Comparison of ENCODE assay signal across 19 cellular contexts in the genomic region with DNA sequence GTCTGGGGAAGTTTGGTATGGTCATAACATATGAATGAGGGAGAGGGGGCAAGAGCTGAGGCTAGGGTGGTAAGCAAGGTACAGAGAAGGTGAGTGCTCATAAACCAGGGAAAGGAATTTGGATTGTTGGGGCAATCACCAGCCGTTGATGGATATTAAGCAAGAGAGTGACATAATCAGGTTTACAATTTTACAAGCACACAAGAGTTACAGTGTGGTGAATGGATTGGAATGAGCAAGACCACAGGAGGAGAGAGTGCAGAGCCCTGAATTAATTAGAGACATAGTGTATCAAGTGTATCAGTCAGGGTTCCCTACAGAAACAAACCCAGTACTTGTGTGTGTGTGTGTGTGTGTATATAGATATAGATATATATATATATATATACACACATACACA. TPM values are rescaled to one million over a fixed set of nuclear protein-coding genes. Genes with fewer than 3 reads are reported as not detected.
DNase-seq lines count a peak whose midpoint lies in the region; ATAC-seq and TF ChIP-seq lines count a peak whose summit lies in the region.
"Had no signal": no experiment of that assay in that cellular context is flagged by ENCODE, and none has a peak within 500 bp of the region (broad histone marks: within the 10 kb centered on the region; RNA-seq: fewer than 3 reads in every experiment).

No MANE protein-coding gene starts in this region.

- 50 to 74% (median 73%) methylated on average over 1 of the region's 1 CpG for WGBS in ovary, 3 donors

- no peaks in the 10 kb centered on the region for H3K9me3 ChIP-seq in ovary
- no peaks in the 10 kb centered on the region for H3K9me3 ChIP-seq in Karpas-422 (ENCODE audit: low read length)
- H3K9me3 ChIP-seq: SJCRH30 had no signal

- no peaks in the 10 kb centered on the region for H3K9me2 ChIP-seq in Karpas-422 (replicated peaks; ENCODE audit: insufficient read depth, low read length)

- no peaks in the 10 kb centered on the region for H4K20me1 ChIP-seq in Karpas-422 (ENCODE audit: insufficient read depth, low read depth, low read length)

- no peaks in the 10 kb centered on the region for H3K79me2 ChIP-seq in Karpas-422 (ENCODE audit: low read length)

- H3K27ac ChIP-seq in ovary (no peak overlapping the region), Karpas-422 (ENCODE audit: low read length) (no peak overlapping the region)
- H3K27ac ChIP-seq: PC-9, RWPE1, SJCRH30 had no signal

- peak; percentile 19 for DNase-seq in EH (ENCODE audit: low read depth)
- peak; percentile 13 for DNase-seq in HuH-7 (ENCODE audit: low spot score)
- DNase-seq in astrocyte of the hippocampus (ENCODE audit: low read depth, low spot score) = peak; percentile 29
- peak; percentile 22 for DNase-seq in myocyte (ENCODE audit: low read depth)
- no peak for DNase-seq in ovary
- no peak for DNase-seq in Karpas-422
- DNase-seq: DMS79 treated with DMSO at 0.1 percent for 48 hours, KBM-7, NCI-H1092, NCI-H1436 treated with DMSO at 0.1 percent for 48 hours, NCI-H2029, NCI-H526, SJCRH30 had no signal

- TF ChIP-seq EP300 in ovary (IDR thresholded peaks at IDR 0.05) = no peak

- no peaks in the 10 kb centered on the region for H3K36me3 ChIP-seq in ovary
- no peaks in the 10 kb centered on the region for H3K36me3 ChIP-seq in Karpas-422 (ENCODE audit: insufficient read depth, low read length)
- H3K36me3 ChIP-seq: SJCRH30 had no signal

- H3K4me3 ChIP-seq in ovary = no peak overlapping the region
- no peak overlapping the region for H3K4me3 ChIP-seq in Karpas-422 (ENCODE audit: low read length)
- H3K4me3 ChIP-seq: GM23338, PC-9, SJCRH30 had no signal

- H3K4me2 ChIP-seq in Karpas-422 (ENCODE audit: low read depth, low read length, poor library complexity, severe bottlenecking) = no peak overlapping the region
- H3K4me2 ChIP-seq: GM23338, PC-9 had no signal

- H3K9ac ChIP-seq in Karpas-422 (ENCODE audit: low read length) = no peak overlapping the region

- H3K27me3 ChIP-seq in ovary (no peaks in the 10 kb centered on the region), Karpas-422 (ENCODE audit: low read length) (no peaks in the 10 kb centered on the region)
- H3K27me3 ChIP-seq: SJCRH30 had no signal

- H3K4me1 ChIP-seq in ovary (ENCODE audit: insufficient read depth) (no peaks in the 10 kb centered on the region), Karpas-422 (ENCODE audit: low read length) (no peaks in the 10 kb centered on the region)

- ATAC-seq in HG02798 (IDR thresholded peaks at IDR 0.05; ENCODE audit: poor library complexity, unreplicated experiment) = no peak
- ATAC-seq: GM23338 had no signal

- TF ChIP-seq CTCF in ovary (IDR thresholded peaks at IDR 0.05) = no peak

- no peak for TF ChIP-seq POLR2A in ovary (IDR thresholded peaks at IDR 0.05)

- H2AFZ ChIP-seq in Karpas-422 (ENCODE audit: low read length) = no peak overlapping the region
- H2AFZ ChIP-seq: GM23338, PC-9 had no signal

- intact Hi-C loops in ovary (cut with DNase I) = no loop called here

RNA-seq across cellular contexts. Expression of gene FMR1NB, which starts 18.7 kb away (rescaled TPM):
- not detected in 2 replicates for total RNA-seq in myocyte
- polyA plus RNA-seq in myocyte (2012) = not detected
- under 1 TPM in 1 of 7 donors, not detected in 6; 0.36 TPM for total RNA-seq in ovary
- not detected for polyA plus RNA-seq in ovary
- not detected in 2 replicates for total RNA-seq in Karpas-422 (2014; rRNA removed; shearing (Covaris generic); ENCODE audit: low replicate concordance)
- total RNA-seq: A673, GM23338, PC-9, SJCRH30 had no signal
- polyA plus RNA-seq: CD14-positive monocyte, GM23338 had no signal

RNA-seq across cellular contexts. Expression of gene FMR1, which starts 50.8 kb away (rescaled TPM):
- total RNA-seq in myocyte (25.6 and 31.8 TPM in 2 replicates), ovary (10 to 100 TPM; 43.1 to 65.2 (median 47.1) TPM)
- polyA plus RNA-seq in myocyte (2012) = 18.1 TPM
- 10 to 100 TPM; 27.1 to 37.6 TPM for polyA plus RNA-seq in ovary
- 36.5 and 36.6 TPM in 2 replicates for total RNA-seq in Karpas-422 (2014; rRNA removed; shearing (Covaris generic); ENCODE audit: low replicate concordance)

Comparison
In these comparisons a context has a peak if more than half of its experiments do, and no peak if none do; other contexts are left out.
1. DNase-seq: peak in EH (single experiment), HuH-7 (single experiment), astrocyte of the hippocampus (single experiment) and myocyte (single experiment); none in ovary (0 of 5) and Karpas-422 (single experiment).